In the genomic region with DNA sequence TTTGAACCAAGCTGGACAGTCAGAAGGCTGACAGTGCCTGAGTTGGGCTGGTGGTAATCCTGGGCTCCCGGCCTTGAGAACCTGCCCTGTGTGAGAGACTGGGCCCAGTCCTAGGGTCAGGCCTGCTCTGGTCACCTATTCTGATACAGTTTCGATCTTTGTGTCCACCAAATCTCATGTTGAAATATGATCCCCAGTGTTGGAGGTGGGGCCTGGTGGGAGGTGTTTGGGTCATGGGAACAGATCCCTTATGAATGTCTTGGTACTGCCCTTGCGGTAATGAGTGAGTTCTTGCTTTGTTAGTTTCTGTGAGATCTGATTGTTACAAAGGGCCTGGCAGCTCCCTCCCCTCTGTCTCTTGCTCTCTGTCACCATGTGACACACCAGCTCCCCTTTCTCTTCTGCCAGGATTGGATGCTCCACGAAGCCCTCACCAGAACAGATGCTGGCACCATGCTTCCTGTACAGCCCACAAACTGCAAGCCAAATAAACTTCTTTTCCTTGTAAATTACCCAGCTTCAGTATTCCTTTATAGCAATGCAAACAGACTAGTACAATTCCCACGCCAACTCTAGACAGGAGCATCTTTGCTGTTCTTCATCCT, we compare ENCODE assay signal across 21 cellular contexts.
A peak's percentile ranks its signal among the peaks of the same experiment; 100 is the strongest.
DNase-seq lines count a peak whose midpoint lies in the region; ATAC-seq and TF ChIP-seq lines count a peak whose summit lies in the region.
"Had no signal": no experiment of that assay in that cellular context is flagged by ENCODE, and none has a peak within 500 bp of the region (broad histone marks: within the 10 kb centered on the region; RNA-seq: fewer than 3 reads in every experiment).

No MANE protein-coding gene starts in this region.

- DNase-seq in Ammon's horn (ENCODE audit: low spot score) (peak; percentile 57), LHCN-M2 (ENCODE audit: low read depth) (peak; percentile 32), coronary artery (ENCODE audit: low spot score) (peak; percentile 31), midbrain (lab: John Stamatoyannopoulos, UW) (peak; percentile 9)
- DNase-seq: activated naive CD4-positive, alpha-beta T cell treated with Interleukin-2 at 50 U/mL for 16 hours; amniotic stem cell; central memory CD4-positive, alpha-beta T cell; gastrocnemius medialis; NCI-H1436 treated with DMSO at 0.1 percent for 48 hours; NCI-H2171; NCI-H526; pancreas; stimulated activated naive CD8-positive, alpha-beta T cell treated with anti-CD3 and anti-CD28 coated beads, Interleukin-15, amount 100 ng/mL, for 72 hours; trophoblast cell had no signal

- no peak overlapping the region for H3K27ac ChIP-seq in coronary artery
- H3K27ac ChIP-seq: epithelial cell of prostate, gastrocnemius medialis, pancreas had no signal

- no peak overlapping the region for H3K4me3 ChIP-seq in coronary artery
- H3K4me3 ChIP-seq: gastrocnemius medialis, lung, pancreas had no signal

- ATAC-seq in GM21825 (IDR thresholded peaks at IDR 0.05; ENCODE audit: unreplicated experiment) (no peak), HG02588 (IDR thresholded peaks at IDR 0.05; ENCODE audit: unreplicated experiment) (no peak), GM18868 (IDR thresholded peaks at IDR 0.05; ENCODE audit: unreplicated experiment) (no peak), HG02763 (IDR thresholded peaks at IDR 0.05; ENCODE audit: unreplicated experiment) (no peak)
- ATAC-seq: gastrocnemius medialis; pancreas; sciatic nerve; stimulated activated naive CD8-positive, alpha-beta T cell treated with anti-CD3 and anti-CD28 coated beads, Interleukin-15, amount 100 ng/mL, for 72 hours had no signal

- TF ChIP-seq CTCF in coronary artery (IDR thresholded peaks at IDR 0.05): no peak
